ENCODE assay signal across 5 cellular contexts in the genomic region with DNA sequence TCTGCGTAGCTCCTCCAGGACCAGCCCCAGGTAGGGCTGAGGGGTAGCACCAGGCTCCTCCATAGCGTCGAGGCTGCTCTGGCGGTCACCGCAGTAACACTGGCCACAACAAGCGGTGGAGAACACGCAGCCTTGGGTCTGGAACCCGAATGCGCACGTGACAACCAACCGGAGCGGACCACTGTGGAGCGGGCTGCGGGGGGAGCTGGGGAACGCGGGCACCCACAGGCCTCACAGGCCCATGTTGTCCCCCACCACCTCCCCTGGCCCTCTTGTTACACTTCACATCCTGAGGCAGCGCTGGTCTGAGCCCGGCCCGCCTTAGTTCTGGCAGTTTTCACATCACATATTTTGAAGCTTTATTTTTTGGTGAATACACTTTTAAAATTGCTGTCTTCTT. TPM values are rescaled to one million over a fixed set of nuclear protein-coding genes. Genes with fewer than 3 reads are reported as not detected.
A peak's percentile ranks its signal among the peaks of the same experiment; 100 is the strongest.
DNase-seq lines count a peak whose midpoint lies in the region; TF ChIP-seq lines count a peak whose summit lies in the region.
"Not testable (repeated sequence)": the region's sequence is repeated elsewhere in the genome, so short reads cannot be mapped to it uniquely, and the experiment has no call there.
"Had no signal": no experiment of that assay in that cellular context is flagged by ENCODE, and none has a peak within 500 bp of the region (broad histone marks: within the 10 kb centered on the region; RNA-seq: fewer than 3 reads in every experiment).

A gene with protein sequence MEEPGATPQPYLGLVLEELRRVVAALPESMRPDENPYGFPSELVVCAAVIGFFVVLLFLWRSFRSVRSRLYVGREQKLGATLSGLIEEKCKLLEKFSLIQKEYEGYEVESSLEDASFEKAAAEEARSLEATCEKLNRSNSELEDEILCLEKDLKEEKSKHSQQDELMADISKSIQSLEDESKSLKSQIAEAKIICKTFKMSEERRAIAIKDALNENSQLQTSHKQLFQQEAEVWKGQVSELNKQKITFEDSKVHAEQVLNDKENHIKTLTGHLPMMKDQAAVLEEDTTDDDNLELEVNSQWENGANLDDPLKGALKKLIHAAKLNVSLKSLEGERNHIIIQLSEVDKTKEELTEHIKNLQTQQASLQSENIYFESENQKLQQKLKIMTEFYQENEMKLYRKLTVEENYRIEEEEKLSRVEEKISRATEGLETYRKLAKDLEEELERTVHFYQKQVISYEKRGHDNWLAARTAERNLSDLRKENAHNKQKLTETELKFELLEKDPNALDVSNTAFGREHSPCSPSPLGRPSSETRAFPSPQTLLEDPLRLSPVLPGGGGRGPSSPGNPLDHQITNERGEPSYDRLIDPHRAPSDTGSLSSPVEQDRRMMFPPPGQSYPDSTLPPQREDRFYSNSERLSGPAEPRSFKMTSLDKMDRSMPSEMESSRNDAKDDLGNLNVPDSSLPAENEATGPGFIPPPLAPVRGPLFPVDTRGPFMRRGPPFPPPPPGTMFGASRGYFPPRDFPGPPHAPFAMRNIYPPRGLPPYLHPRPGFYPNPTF (minus strand): TSS at position 101 of the 400 bp plus-strand sequence. CDS start 38 bp downstream, at position 63.

- H4K20me1 ChIP-seq in mammary epithelial cell (ENCODE audit: insufficient read depth, low read length) = not testable (repeated sequence)

- WGBS in mammary epithelial cell (ENCODE audit: low coverage, missing lambda C conversion rate) = 80% methylated on average over 1 of the region's 19 CpGs
- WGBS in testis, 2 donors = no CpG with 5 or more reads among the region's 19 CpGs

- dilution Hi-C loops in mammary epithelial cell (cut with HindIII; ENCODE audit: low sequenced_read_pairs) = not testable (repeated sequence)

- DNase-seq in mammary epithelial cell, testis: not testable (repeated sequence)

- not testable (repeated sequence) for H3K36me3 ChIP-seq in mammary epithelial cell (ENCODE audit: insufficient read depth, low read length); testis (ENCODE audit: low read depth, missing control alignments)

- TSS peak; percentile 30 for BruUV-seq in mammary epithelial cell (replicated peaks; lab: Mats Ljungman, UMichigan)

- H3K9me3 ChIP-seq in mammary epithelial cell (replicated peaks; ENCODE audit: insufficient read depth, low read length); testis: not testable (repeated sequence)

- intact Hi-C loops in mammary epithelial cell (cut with micrococcal nuclease); testis (cut with DNase I; ENCODE audit: low total_unique reads): not testable (repeated sequence)

- in situ Hi-C loops in mammary epithelial cell (cut with MboI; ENCODE audit: low sequenced_read_pairs in 2 of 2) = not testable (repeated sequence)

- not testable (repeated sequence) for H3K9ac ChIP-seq in mammary epithelial cell (ENCODE audit: insufficient read depth, low read length)

- TF ChIP-seq CTCF in mammary epithelial cell (conservative IDR thresholded peaks at IDR 0.05 in 1 of 2, IDR thresholded peaks at IDR 0.05 in 1 of 2; ENCODE audit: extremely low read depth in 1 of 2, insufficient read depth in 1 of 2, low read depth in 1 of 2, low read length in 2 of 2); testis (IDR thresholded peaks at IDR 0.05): not testable (repeated sequence)

- TF ChIP-seq POLR2A in testis (IDR thresholded peaks at IDR 0.05) = not testable (repeated sequence)

- CTCF ChIA-PET in mammary epithelial cell (lab: Charles Lee; ENCODE audit: low non-redundant PET) = not testable (repeated sequence)

- not testable (repeated sequence) for H3K4me2 ChIP-seq in mammary epithelial cell (ENCODE audit: insufficient read depth, low read depth, low read length)

- H3K4me3 ChIP-seq in mammary epithelial cell (replicated peaks in 1 of 3; ENCODE audit: insufficient read depth in 1 of 3, low read depth in 2 of 3, low read length in 3 of 3); testis: not testable (repeated sequence)

- not testable (repeated sequence) for H2AFZ ChIP-seq in mammary epithelial cell (ENCODE audit: low read depth, low read length)

- not testable (repeated sequence) for H3K27me3 ChIP-seq in mammary epithelial cell (ENCODE audit: insufficient read depth, low read length); testis

- not testable (repeated sequence) for H3K79me2 ChIP-seq in mammary epithelial cell (ENCODE audit: insufficient read depth, low read length)

- not testable (repeated sequence) for H3K4me1 ChIP-seq in mammary epithelial cell (ENCODE audit: insufficient read depth, low read length); testis

- not testable (repeated sequence) for H3K27ac ChIP-seq in mammary epithelial cell (ENCODE audit: insufficient read depth, low read depth, low read length); testis

RNA-seq across cellular contexts. Expression of the gene that starts here (rescaled TPM):
- total RNA-seq in mammary epithelial cell (1 to 10 TPM; 1.5 to 4.5 TPM), testis (10 to 100 TPM in 1 of 2 donors, 1 to 10 TPM in 1; 4.4 to 13.7 TPM)
- polyA plus RNA-seq in mammary epithelial cell (1.4 TPM), testis (ENCODE audit: insufficient read depth, low read depth, low replicate concordance) (16.6 TPM)
- not detected for polyA minus RNA-seq in mammary epithelial cell
- total RNA-seq: A172; CD4-positive, CD25-positive, alpha-beta regulatory T cell had no signal
- polyA plus RNA-seq: CD14-positive monocyte had no signal
